1 cellular context compared by ENCODE assay signal in the genomic region with DNA sequence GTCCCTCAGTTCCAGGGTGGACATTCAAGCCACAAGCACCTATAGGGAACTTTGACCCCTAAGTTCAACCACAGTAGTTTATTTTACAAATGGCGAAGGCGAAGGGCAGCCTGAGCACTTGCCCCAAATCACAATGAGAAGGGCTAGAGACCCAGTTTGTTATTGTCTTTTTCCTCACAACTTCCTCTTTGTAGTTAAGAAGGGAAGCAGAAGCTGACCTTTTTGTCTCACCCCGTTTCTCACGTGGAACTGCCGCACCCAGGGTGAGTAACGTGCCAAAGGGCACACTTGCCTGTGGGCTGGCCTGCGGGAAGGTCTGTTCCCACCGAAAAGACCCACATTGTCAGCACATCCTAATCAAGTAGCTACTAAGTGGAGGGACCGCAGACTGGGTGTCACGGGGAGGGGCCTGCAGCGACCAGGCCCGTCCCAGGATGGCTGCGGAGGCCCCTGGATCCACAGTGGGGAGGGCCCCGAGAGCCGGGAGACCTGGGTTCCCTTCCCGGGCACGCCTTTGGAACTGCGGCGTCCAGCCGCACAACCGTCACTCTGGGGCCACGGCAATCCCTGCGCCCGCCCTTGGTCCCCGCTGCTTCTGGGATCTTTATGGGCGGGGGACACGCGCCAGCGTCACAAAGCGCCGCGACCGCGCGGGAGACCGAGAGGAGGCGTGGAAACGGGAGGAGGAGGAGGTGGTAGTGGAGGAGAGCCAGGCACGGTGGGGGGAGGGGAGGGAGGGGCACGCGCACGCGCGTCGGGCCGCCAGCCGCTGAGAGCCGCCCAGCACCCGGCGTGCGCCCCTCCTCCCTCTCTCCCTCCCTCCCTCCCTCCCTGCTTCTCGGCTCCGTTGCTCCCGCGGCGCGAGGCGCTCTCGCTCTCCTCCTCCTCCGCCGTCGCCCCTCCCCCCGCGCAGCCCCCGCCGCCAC.
TF ChIP-seq lines count a peak whose summit lies in the region.

Gene UBE2R2 (plus strand): TSS at position 834 of the 926 bp plus-strand sequence. CDS start 598 bp downstream, outside the sequence.

TF ChIP-seq in GM23338, 12 proteins besides CTCF, POLR2A, EP300 and RAD21:
- TF ChIP-seq, protein P1, sequence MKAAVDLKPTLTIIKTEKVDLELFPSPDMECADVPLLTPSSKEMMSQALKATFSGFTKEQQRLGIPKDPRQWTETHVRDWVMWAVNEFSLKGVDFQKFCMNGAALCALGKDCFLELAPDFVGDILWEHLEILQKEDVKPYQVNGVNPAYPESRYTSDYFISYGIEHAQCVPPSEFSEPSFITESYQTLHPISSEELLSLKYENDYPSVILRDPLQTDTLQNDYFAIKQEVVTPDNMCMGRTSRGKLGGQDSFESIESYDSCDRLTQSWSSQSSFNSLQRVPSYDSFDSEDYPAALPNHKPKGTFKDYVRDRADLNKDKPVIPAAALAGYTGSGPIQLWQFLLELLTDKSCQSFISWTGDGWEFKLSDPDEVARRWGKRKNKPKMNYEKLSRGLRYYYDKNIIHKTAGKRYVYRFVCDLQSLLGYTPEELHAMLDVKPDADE (IDR thresholded peaks at IDR 0.05): no peak
- TF ChIP-seq EZH2 (IDR thresholded peaks at IDR 0.05; ENCODE audit: low read depth, unreplicated experiment) (no peak), CREB1 (CRISPR knock-in tag; IDR thresholded peaks at IDR 0.05; ENCODE audit: low read depth) (peak; percentile 64), POLR2AphosphoS5 (IDR thresholded peaks at IDR 0.05; ENCODE audit: low read depth) (peak; percentile 86)
